11 cellular contexts compared by ENCODE assay signal in genomic region chr7:1103009-1103788, GRCh38. TPM values are rescaled to one million over a fixed set of nuclear protein-coding genes. Genes with fewer than 3 reads are reported as not detected.
DNase-seq lines count a peak whose midpoint lies in the region; ATAC-seq, FAIRE-seq and TF ChIP-seq lines count a peak whose summit lies in the region.
"Had no signal": no experiment of that assay in that cellular context is flagged by ENCODE, and none has a peak within 500 bp of the region (broad histone marks: within the 10 kb centered on the region; RNA-seq: fewer than 3 reads in every experiment).

No MANE protein-coding gene starts in this region.

- H3K4me3 Mint-ChIP-seq in T-cell: peak overlapping the region in 2 of 3 donors; percentile 31 to 49
- peak overlapping the region in 3 of 8 donors; percentile 43 to 70 (median 49) for H3K4me3 Mint-ChIP-seq in naive B cell

- intact Hi-C loops in head of caudate nucleus (cut with DNase I): no loop called here

- POLR2A ChIA-PET in T-cell (lab: Charles Lee): no interaction called here

- peak; percentile 40; the same call in 1 of the 2 replicates for TF ChIP-seq POLR2A in GM12892 (IDR thresholded peaks at IDR 0.05; ENCODE audit: low read depth, low read length)
- TF ChIP-seq POLR2A in GM18505 (IDR thresholded peaks at IDR 0.05; ENCODE audit: borderline replicate concordance, extremely low read depth, insufficient read depth, insufficient read length): no peak

- ATAC-seq in GM19463 (IDR thresholded peaks at IDR 0.05; ENCODE audit: unreplicated experiment) (peak; percentile 54), T-cell (replicated peaks in 1 of 4) (peak in 2 of 4 experiments; percentile 32 to 41), naive B cell (ENCODE audit: low read depth in 2 of 2) (peak; percentile 28 to 41), GM18505 (IDR thresholded peaks at IDR 0.05; ENCODE audit: unreplicated experiment) (no peak)

- CTCF ChIA-PET in T-cell (lab: Charles Lee): no interaction called here

- H3K36me3 Mint-ChIP-seq in T-cell (peaks cover 9% of the 10 kb centered on the region), naive B cell (peaks cover 2 to 7% of the 10 kb centered on the region in 2 donors)

- H3K4me1 Mint-ChIP-seq in T-cell: peaks cover 12 to 23% (median 19%) of the 10 kb centered on the region in 3 donors
- peaks cover 17 to 18% (median 17%) of the 10 kb centered on the region in 3 donors for H3K4me1 Mint-ChIP-seq in naive B cell

- DNase-seq in GM12892 (ENCODE audit: insufficient read length): peak; percentile 55
- DNase-seq in T-cell: no peak
- DNase-seq in naive B cell: no peak
- DNase-seq in head of caudate nucleus: no peak
- no peak for DNase-seq in NCI-H2196 (lab: John Stamatoyannopoulos, UW; ENCODE audit: unreplicated experiment)
- DNase-seq in dedifferentiated amniotic fluid mesenchymal stem cell (ENCODE audit: extremely low spot score): no peak
- DNase-seq: GF-D8, glutamatergic neuron, NCI-H1417 had no signal

- FAIRE-seq in GM12892 (lab: Jason Lieb, UNC): peak; percentile 94

- H3K27me3 Mint-ChIP-seq in T-cell (peaks cover 0 to 2% of the 10 kb centered on the region in 2 donors), naive B cell (peaks cover 6 to 14% (median 10%) of the 10 kb centered on the region in 3 donors)

- H3K9me3 Mint-ChIP-seq in T-cell: peaks cover 0 to 2% (median 0%) of the 10 kb centered on the region in 3 donors
- H3K9me3 Mint-ChIP-seq in naive B cell: peaks cover 0 to 2% (median 0%) of the 10 kb centered on the region in 7 donors

- peak overlapping the region; percentile 14 to 27 for H3K27ac Mint-ChIP-seq in T-cell
- peak overlapping the region in 1 of 6 donors; percentile 54 for H3K27ac Mint-ChIP-seq in naive B cell

RNA-seq across cellular contexts. Expression of gene GPER1, which starts 15.3 kb away (rescaled TPM):
- polyA plus RNA-seq in GM12892 (2012; ENCODE audit: missing spikeins): 7.1 TPM
- under 1 TPM in 3 of 5 donors, not detected in 2; 0.23 to 0.41 (median 0.26) TPM for total RNA-seq in T-cell
- polyA plus RNA-seq in naive B cell (ENCODE audit: low read depth in 6 of 6): under 1 TPM in 3 of 6 donors, not detected in 3; 0.40 to 0.88 (median 0.65) TPM

RNA-seq across cellular contexts. Expression of gene ZFAND2A, which starts 56.8 kb away (rescaled TPM):
- 21.5 TPM for polyA plus RNA-seq in GM12892 (2012; ENCODE audit: missing spikeins)
- 10 to 100 TPM; 26.6 to 77.3 (median 30.1) TPM for total RNA-seq in T-cell
- 10 to 100 TPM; 59.3 to 73.5 (median 67.9) TPM for polyA plus RNA-seq in naive B cell (ENCODE audit: low read depth in 6 of 6)

RNA-seq across cellular contexts. Expression of gene GPR146, which starts 58.9 kb away (rescaled TPM):
- polyA plus RNA-seq in GM12892 (2012; ENCODE audit: missing spikeins): 4.1 TPM
- total RNA-seq in T-cell: 10 to 100 TPM; 11.9 to 14.7 (median 13.0) TPM
- polyA plus RNA-seq in naive B cell (ENCODE audit: low read depth in 6 of 6): 1 to 10 TPM; 2.0 to 9.7 (median 3.9) TPM
